Comparison of ENCODE assay signal across 2 cellular contexts in the genomic region with DNA sequence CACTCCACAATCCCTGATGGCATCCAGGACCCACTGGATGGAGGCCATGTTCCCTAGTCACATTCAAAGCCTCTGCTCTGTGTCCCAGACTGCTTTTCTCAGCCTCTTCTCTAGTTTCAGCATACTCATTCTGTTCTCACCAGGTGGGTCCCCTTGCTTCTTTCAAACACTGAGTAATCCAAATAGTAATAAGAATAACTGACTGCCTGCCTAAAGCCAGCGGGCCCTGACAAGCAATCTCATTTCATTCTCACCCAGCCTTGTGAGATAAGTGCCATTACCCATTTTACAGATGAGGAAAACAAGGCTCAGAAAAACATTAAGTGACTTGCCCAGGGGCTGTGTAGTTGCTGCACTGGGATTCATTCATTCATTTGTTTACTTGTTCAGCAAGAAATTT.
TF ChIP-seq lines count a peak whose summit lies in the region.

No MANE protein-coding gene starts in this region.

TF ChIP-seq in A549, 52 proteins besides CTCF, POLR2A, EP300 and RAD21:
- TF ChIP-seq HEYL (CRISPR knock-in tag; IDR thresholded peaks at IDR 0.05): no peak
- no peak for TF ChIP-seq NPAS2 (CRISPR knock-in tag; IDR thresholded peaks at IDR 0.05; ENCODE audit: borderline replicate concordance)
- TF ChIP-seq KDM1A (IDR thresholded peaks at IDR 0.05; ENCODE audit: low read depth): 0 out of 2 replicates have a peak, but pooled peaks have one; percentile 21
- TF ChIP-seq HOXA7 (CRISPR knock-in tag; IDR thresholded peaks at IDR 0.05): no peak
- no peak for TF ChIP-seq BHLHE40 (IDR thresholded peaks at IDR 0.05; ENCODE audit: low read depth, low read length)

TF ChIP-seq in GM12891, 5 proteins besides CTCF, POLR2A, EP300 and RAD21:
- TF ChIP-seq POLR2AphosphoS5 (IDR thresholded peaks at IDR 0.05; ENCODE audit: low read depth, low read length) (no peak), PAX5 (IDR thresholded peaks at IDR 0.05; ENCODE audit: insufficient read depth, low read length, severe bottlenecking) (peak; percentile 28)
